ENCODE assay signal across 8 cellular contexts in genomic region chr10:3811331-3811870, GRCh38. TPM values are rescaled to one million over a fixed set of nuclear protein-coding genes. Genes with fewer than 3 reads are reported as not detected.
DNase-seq lines count a peak whose midpoint lies in the region; ATAC-seq and TF ChIP-seq lines count a peak whose summit lies in the region.

No MANE protein-coding gene starts in this region.

- TF ChIP-seq RAD21 in liver (IDR thresholded peaks at IDR 0.05) = peak; percentile 69 to 76

- H3K4me3 ChIP-seq in Peyer's patch (peak overlapping the region in 2 of 4 donors; percentile 21 to 23), liver (ENCODE audit: low read depth in 1 of 3, low read length in 3 of 3) (peak overlapping the region in 2 of 3 donors; percentile 10 to 25), transverse colon (peak overlapping the region in 1 of 4 donors; percentile 26), BE2C (ENCODE audit: low read depth, low read length) (no peak overlapping the region)

- peaks cover 2% of the 10 kb centered on the region for H3K27me3 Mint-ChIP-seq in brain

- H3K9me3 ChIP-seq in Peyer's patch (no peaks in the 10 kb centered on the region), liver (ENCODE audit: control insufficient read depth in 4 of 4, low read length in 3 of 4) (no peaks in the 10 kb centered on the region), transverse colon (no peaks in the 10 kb centered on the region), BE2C (no peaks in the 10 kb centered on the region)

- H3K36me3 ChIP-seq in Peyer's patch = no peaks in the 10 kb centered on the region
- H3K36me3 ChIP-seq in liver (ENCODE audit: control insufficient read depth in 4 of 4, insufficient read depth in 3 of 4, low read depth in 1 of 4, low read length in 3 of 4) = no peaks in the 10 kb centered on the region
- no peaks in the 10 kb centered on the region for H3K36me3 ChIP-seq in transverse colon
- no peaks in the 10 kb centered on the region for H3K36me3 ChIP-seq in BE2C

- ATAC-seq in GM18868 (IDR thresholded peaks at IDR 0.05; ENCODE audit: unreplicated experiment) (peak; percentile 82), HG02884 (IDR thresholded peaks at IDR 0.05; ENCODE audit: unreplicated experiment) (peak; percentile 82)

- peaks cover 56% of the 10 kb centered on the region for H3K4me1 Mint-ChIP-seq in brain

- 15% methylated on average over 7 of the region's 7 CpGs for WGBS in liver
- WGBS in transverse colon (ENCODE audit: low coverage in 1 of 2), 2 donors = 20 to 35% methylated on average over 4 to 7 of the region's 7 CpGs

- H3K9ac ChIP-seq in liver (ENCODE audit: low read depth in 1 of 2, low read length in 2 of 2) = peak overlapping the region; percentile 82 to 88

- TF ChIP-seq EP300 in transverse colon (IDR thresholded peaks at IDR 0.05; ENCODE audit: low read depth) = no peak

- H3K27ac ChIP-seq in Peyer's patch (peak overlapping the region; percentile 66 to 98 (median 92)), liver (ENCODE audit: low read depth in 1 of 2, low read length in 2 of 2) (peak overlapping the region; percentile 97 to 99), transverse colon (peak overlapping the region; percentile 88 to 94 (median 91))

- intact Hi-C loops in transverse colon (cut with DNase I; ENCODE audit: low total_unique reads) = no loop called here

- H3K27me3 ChIP-seq in Peyer's patch (no peaks in the 10 kb centered on the region), liver (ENCODE audit: control insufficient read depth in 4 of 4, insufficient read depth in 4 of 4, low read length in 3 of 4) (no peaks in the 10 kb centered on the region), transverse colon (no peaks in the 10 kb centered on the region), BE2C (no peaks in the 10 kb centered on the region)

- TF ChIP-seq CTCF in Peyer's patch (IDR thresholded peaks at IDR 0.05) = no peak
- TF ChIP-seq CTCF in brain (conservative IDR thresholded peaks at IDR 0.05) = no peak
- TF ChIP-seq CTCF in liver (IDR thresholded peaks at IDR 0.05; ENCODE audit: low read depth, low read length, missing input control) = no peak
- no peak for TF ChIP-seq CTCF in transverse colon (IDR thresholded peaks at IDR 0.05)
- TF ChIP-seq CTCF in BE2C (IDR thresholded peaks at IDR 0.05; ENCODE audit: low read depth, low read length) = no peak

- H3K4me1 ChIP-seq in Peyer's patch (peaks cover 0 to 57% (median 29%) of the 10 kb centered on the region in 4 donors), liver (ENCODE audit: control insufficient read depth in 4 of 4, insufficient read depth in 4 of 4, low read length in 3 of 4) (peaks cover 8 to 36% (median 17%) of the 10 kb centered on the region in 4 donors), transverse colon (peaks cover 38 to 57% (median 53%) of the 10 kb centered on the region in 4 donors), BE2C (peaks cover 21% of the 10 kb centered on the region)

- in situ Hi-C loops in transverse colon (cut with MboI; ENCODE audit: low pct_ligation_motif_present in 1 of 4, low pct_unique_long_range_greater_than_20kb in 1 of 4, low sequenced_read_pairs in 3 of 4) = no loop called here

- H3K36me3 Mint-ChIP-seq in brain = no peaks in the 10 kb centered on the region

- TF ChIP-seq POLR2A in Peyer's patch (IDR thresholded peaks at IDR 0.05) (peak in 1 of 2 donors; percentile 54), transverse colon (IDR thresholded peaks at IDR 0.05) (peak; percentile 15)

- peak overlapping the region in 1 of 5 experiments; percentile 44 for H3K4me3 Mint-ChIP-seq in brain

- H3K9me3 Mint-ChIP-seq in brain = peaks cover 0 to 6% (median 0%) of the 10 kb centered on the region in 5 experiments

- peak overlapping the region in 4 of 5 experiments; percentile 19 to 59 (median 41) for H3K27ac Mint-ChIP-seq in brain

- DNase-seq in Peyer's patch = peak in 2 of 3 donors; percentile 61 to 78
- DNase-seq in transverse colon = peak; percentile 59
- DNase-seq in NCI-H1694 treated with DMSO at 0.1 percent for 48 hours (lab: John Stamatoyannopoulos, UW) = no peak
- no peak for DNase-seq in BE2C

TF ChIP-seq in liver, 16 proteins besides CTCF, POLR2A, EP300 and RAD21:
- peak; percentile 89 for TF ChIP-seq YY1 (IDR thresholded peaks at IDR 0.05)
- peak; percentile 89 for TF ChIP-seq SP1 (IDR thresholded peaks at IDR 0.05)
- TF ChIP-seq RXRA (IDR thresholded peaks at IDR 0.05) = peak; percentile 82 to 87
- peak; percentile 67 for TF ChIP-seq NR2F2 (IDR thresholded peaks at IDR 0.05)
- TF ChIP-seq FOXA1 (IDR thresholded peaks at IDR 0.05) = no peak
- TF ChIP-seq HNF4A (conservative IDR thresholded peaks at IDR 0.05) = peak; percentile 52 to 65
- peak; percentile 81 for TF ChIP-seq REST (IDR thresholded peaks at IDR 0.05)
- no peak for TF ChIP-seq TAF1 (conservative IDR thresholded peaks at IDR 0.05)
- peak; percentile 29 to 56 for TF ChIP-seq JUND (IDR thresholded peaks at IDR 0.05)
- no peak for TF ChIP-seq EGR1 (IDR thresholded peaks at IDR 0.05; ENCODE audit: low read depth in 2 of 2)
- TF ChIP-seq, protein P1, sequence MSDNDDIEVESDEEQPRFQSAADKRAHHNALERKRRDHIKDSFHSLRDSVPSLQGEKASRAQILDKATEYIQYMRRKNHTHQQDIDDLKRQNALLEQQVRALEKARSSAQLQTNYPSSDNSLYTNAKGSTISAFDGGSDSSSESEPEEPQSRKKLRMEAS (IDR thresholded peaks at IDR 0.05) = peak; percentile 52
- peak; percentile 39 for TF ChIP-seq ZBTB33 (IDR thresholded peaks at IDR 0.05)

RNA-seq across cellular contexts. Expression of gene KLF6, which starts 26.4 kb away (rescaled TPM):
- 100 to 1,000 TPM in 3 of 4 donors, 10 to 100 TPM in 1; 92.5 to 180 (median 145) TPM for total RNA-seq in Peyer's patch
- 34.8 TPM for polyA plus RNA-seq in brain (ENCODE audit: insufficient read depth, low read depth, low replicate concordance)
- total RNA-seq in liver = 10 to 100 TPM; 17.7 to 26.6 TPM
- polyA plus RNA-seq in liver = 100 to 1,000 TPM in 1 of 2 donors, 10 to 100 TPM in 1; 11.0 to 124 TPM
- total RNA-seq in transverse colon = 100 to 1,000 TPM; 140 to 304 (median 291) TPM
- 56.1 TPM for polyA plus RNA-seq in BE2C (2012; ENCODE audit: insufficient read depth, insufficient read length, low read depth)

Comparison
In these comparisons a context has a peak if more than half of its experiments do, and no peak if none do; other contexts are left out.
1. DNase-seq: peak in Peyer's patch (2 of 3) and transverse colon (single experiment); none in NCI-H1694 treated with DMSO at 0.1 percent for 48 hours (single experiment) and BE2C (single experiment).
2. Peak in every context shown above with its lines, with median percentiles within 50 percentile points of each other: H3K27ac ChIP-seq.